ENCODE assay signal across 14 cellular contexts in the genomic region with DNA sequence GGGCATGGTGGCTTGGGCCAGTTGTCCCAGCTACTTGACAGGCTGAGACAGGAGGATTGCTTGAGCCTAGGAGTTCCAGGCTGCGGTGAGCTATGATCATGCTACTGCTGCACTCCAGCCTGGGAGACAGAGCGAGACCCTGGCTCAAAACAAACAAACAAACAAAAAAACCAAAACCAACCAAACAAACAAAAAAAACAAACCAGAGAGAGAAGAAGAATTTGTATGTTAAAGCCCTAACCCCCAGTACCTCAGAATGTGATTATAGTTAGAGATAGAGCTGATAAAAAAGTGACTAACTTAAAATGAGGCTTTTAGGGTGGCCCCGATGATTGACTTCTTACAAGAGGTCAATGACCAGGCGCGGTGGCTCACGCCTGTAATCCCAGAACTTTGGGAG. TPM values are rescaled to one million over a fixed set of nuclear protein-coding genes. Genes with fewer than 3 reads are reported as not detected.
DNase-seq lines count a peak whose midpoint lies in the region; ATAC-seq and TF ChIP-seq lines count a peak whose summit lies in the region.
"Had no signal": no experiment of that assay in that cellular context is flagged by ENCODE, and none has a peak within 500 bp of the region (broad histone marks: within the 10 kb centered on the region; RNA-seq: fewer than 3 reads in every experiment).

No MANE protein-coding gene starts in this region.

- H3K9me3 Mint-ChIP-seq in activated T-cell treated with anti-CD3 and anti-CD28 coated beads, Interleukin-2, amount 50 U/mL, for 72 hours = no peaks in the 10 kb centered on the region
- no peaks in the 10 kb centered on the region for H3K9me3 Mint-ChIP-seq in effector memory CD8-positive, alpha-beta T cell

- no peaks in the 10 kb centered on the region for H3K79me2 ChIP-seq in smooth muscle cell (ENCODE audit: low read depth)
- H3K79me2 ChIP-seq: parathyroid adenoma had no signal

- no peak for DNase-seq in activated T-cell treated with anti-CD3 and anti-CD28 coated beads, Interleukin-2, amount 50 U/mL, for 72 hours
- DNase-seq in activated T-cell treated with anti-CD3 and anti-CD28 coated beads, Interleukin-2, amount 50 U/mL, for 48 hours = no peak
- no peak for DNase-seq in SJCRH30
- no peak for DNase-seq in effector memory CD8-positive, alpha-beta T cell
- no peak for DNase-seq in smooth muscle cell (lab: John Stamatoyannopoulos, UW; ENCODE audit: unreplicated experiment)
- no peak for DNase-seq in NCI-H1930 (lab: John Stamatoyannopoulos, UW)
- DNase-seq in nucleus accumbens (lab: John Stamatoyannopoulos, UW) = no peak
- no peak for DNase-seq in esophagus squamous epithelium (lab: John Stamatoyannopoulos, UW)
- DNase-seq: DMS79; NK-92 treated with Interleukin-12 subunit alpha and Interleukin-12 subunit beta, amount 100 ng/mL, for 24 hours; stimulated activated CD4-positive, alpha-beta T cell treated with anti-CD3 and anti-CD28 coated beads, Interleukin-12 subunit alpha, Interleukin-12 subunit beta, amount 100 ng/mL, for 4 hours had no signal

- H3K9ac ChIP-seq in smooth muscle cell (ENCODE audit: low read depth) = no peak overlapping the region
- H3K9ac ChIP-seq: parathyroid adenoma had no signal

- H3K27ac Mint-ChIP-seq in activated T-cell treated with anti-CD3 and anti-CD28 coated beads, Interleukin-2, amount 50 U/mL, for 72 hours = peak overlapping the region; percentile 3
- H3K27ac Mint-ChIP-seq in effector memory CD8-positive, alpha-beta T cell = peak overlapping the region in 1 of 2 donors; percentile 1

- H3K27me3 ChIP-seq in SJCRH30 (peaks cover 8% of the 10 kb centered on the region), smooth muscle cell (ENCODE audit: low read depth) (peaks cover 74% of the 10 kb centered on the region), esophagus squamous epithelium (peaks cover 8 to 100% (median 19%) of the 10 kb centered on the region in 4 donors)

- H3K4me1 Mint-ChIP-seq in activated T-cell treated with anti-CD3 and anti-CD28 coated beads, Interleukin-2, amount 50 U/mL, for 72 hours (ENCODE audit: low read depth) = peaks cover 25% of the 10 kb centered on the region
- H3K4me1 Mint-ChIP-seq in effector memory CD8-positive, alpha-beta T cell (ENCODE audit: low read depth in 2 of 2) = peaks cover 11 to 18% of the 10 kb centered on the region in 2 donors

- no peak overlapping the region for H2AFZ ChIP-seq in smooth muscle cell (ENCODE audit: low read depth)

- peak overlapping the region; percentile 82 to 86 for H3K4me3 Mint-ChIP-seq in activated T-cell treated with anti-CD3 and anti-CD28 coated beads, Interleukin-2, amount 50 U/mL, for 72 hours
- H3K4me3 Mint-ChIP-seq in effector memory CD8-positive, alpha-beta T cell = peak overlapping the region; percentile 73 to 74

- peaks cover 58% of the 10 kb centered on the region for H3K27me3 Mint-ChIP-seq in activated T-cell treated with anti-CD3 and anti-CD28 coated beads, Interleukin-2, amount 50 U/mL, for 72 hours (ENCODE audit: low read depth)
- peaks cover 14 to 47% of the 10 kb centered on the region in 2 donors for H3K27me3 Mint-ChIP-seq in effector memory CD8-positive, alpha-beta T cell

- H3K4me3 ChIP-seq in SJCRH30 (peak overlapping the region; percentile 65; the same call in 1 of the 2 replicates), smooth muscle cell (peak overlapping the region; percentile 54), esophagus squamous epithelium (no peak overlapping the region)

- H3K9me3 ChIP-seq in SJCRH30 (replicated peaks) (no peaks in the 10 kb centered on the region), smooth muscle cell (replicated peaks; ENCODE audit: low read depth) (no peaks in the 10 kb centered on the region), esophagus squamous epithelium (no peaks in the 10 kb centered on the region)

- H4K20me1 ChIP-seq in smooth muscle cell (ENCODE audit: low read depth) = no peaks in the 10 kb centered on the region

- H3K4me1 ChIP-seq in SJCRH30 = no peaks in the 10 kb centered on the region
- H3K4me1 ChIP-seq in smooth muscle cell (ENCODE audit: low read depth) = peaks cover 11% of the 10 kb centered on the region
- peaks cover 17 to 25% (median 21%) of the 10 kb centered on the region in 3 donors for H3K4me1 ChIP-seq in esophagus squamous epithelium

- H3K27ac ChIP-seq in SJCRH30 (no peak overlapping the region), smooth muscle cell (ENCODE audit: low read depth) (no peak overlapping the region), esophagus squamous epithelium (no peak overlapping the region)
- H3K27ac ChIP-seq: parathyroid adenoma had no signal

- no peaks in the 10 kb centered on the region for H3F3A ChIP-seq in smooth muscle cell (ENCODE audit: low read depth)

- ATAC-seq in activated T-cell treated with anti-CD3 and anti-CD28 coated beads, Interleukin-2, amount 50 U/mL, for 72 hours (replicated peaks in 1 of 2) = no peak
- no peak for ATAC-seq in effector memory CD8-positive, alpha-beta T cell (replicated peaks)

- no peak for TF ChIP-seq CTCF in smooth muscle cell (IDR thresholded peaks at IDR 0.05; ENCODE audit: borderline replicate concordance, insufficient read depth, poor library complexity, severe bottlenecking)
- no peak for TF ChIP-seq CTCF in esophagus squamous epithelium (IDR thresholded peaks at IDR 0.05)

- H3K36me3 Mint-ChIP-seq in activated T-cell treated with anti-CD3 and anti-CD28 coated beads, Interleukin-2, amount 50 U/mL, for 72 hours (ENCODE audit: insufficient read depth in 2 of 2) = no peaks in the 10 kb centered on the region
- no peaks in the 10 kb centered on the region for H3K36me3 Mint-ChIP-seq in effector memory CD8-positive, alpha-beta T cell (ENCODE audit: insufficient read depth)

- peak overlapping the region; percentile 93 for H3K4me2 ChIP-seq in smooth muscle cell

- intact Hi-C loops in esophagus squamous epithelium (cut with DNase I) = no loop called here

- no peak for TF ChIP-seq POLR2A in esophagus squamous epithelium (IDR thresholded peaks at IDR 0.05)

- H3K36me3 ChIP-seq in SJCRH30 (no peaks in the 10 kb centered on the region), smooth muscle cell (ENCODE audit: low read depth) (no peaks in the 10 kb centered on the region), esophagus squamous epithelium (no peaks in the 10 kb centered on the region)

- 84% methylated on average over 6 of the region's 6 CpGs for WGBS in smooth muscle cell (ENCODE audit: low lambda C conversion rate)
- WGBS in esophagus squamous epithelium, 2 donors = 84 to 89% methylated on average over 6 of the region's 6 CpGs

RNA-seq across cellular contexts. Expression of gene MMP25, which starts 1.7 kb away (rescaled TPM):
- 1 to 10 TPM; 2.3 to 5.2 TPM for total RNA-seq in activated T-cell treated with anti-CD3 and anti-CD28 coated beads, Interleukin-2, amount 50 U/mL, for 72 hours
- 0.06 and 0.13 TPM in 2 replicates for total RNA-seq in SJCRH30 (2014; rRNA removed; shearing (Covaris generic))
- total RNA-seq in smooth muscle cell = 0.36 and 0.90 TPM in 2 replicates
- 1.3 and 3.5 TPM in 2 replicates for polyA plus RNA-seq in smooth muscle cell
- 1 to 10 TPM in 1 of 4 donors, under 1 TPM in 3; 0.19 to 1.4 (median 0.61) TPM for total RNA-seq in esophagus squamous epithelium
- total RNA-seq: fibroblast of lung had no signal

RNA-seq across cellular contexts. Expression of gene BICDL2, which starts 8.0 kb away (rescaled TPM):
- total RNA-seq in activated T-cell treated with anti-CD3 and anti-CD28 coated beads, Interleukin-2, amount 50 U/mL, for 72 hours = under 1 TPM in 1 of 2 donors, not detected in 1; 0.30 TPM
- not detected in 2 replicates for total RNA-seq in SJCRH30 (2014; rRNA removed; shearing (Covaris generic))
- total RNA-seq in smooth muscle cell (0.49 and 1.5 TPM in 2 replicates), esophagus squamous epithelium (100 to 1,000 TPM in 2 of 4 donors, 10 to 100 TPM in 2; 54.9 to 204 (median 96.4) TPM)
- polyA plus RNA-seq in smooth muscle cell = 0.86 and 7.9 TPM in 2 replicates
- total RNA-seq: fibroblast of lung, lung microvascular endothelial cell had no signal
- polyA plus RNA-seq: fibroblast of lung had no signal

RNA-seq across cellular contexts. Expression of gene IL32, which starts 20.7 kb away (rescaled TPM):
- 1,000 to 10,000 TPM; 1,427 to 2,251 TPM for total RNA-seq in activated T-cell treated with anti-CD3 and anti-CD28 coated beads, Interleukin-2, amount 50 U/mL, for 72 hours
- 158 and 177 TPM in 2 replicates for total RNA-seq in SJCRH30 (2014; rRNA removed; shearing (Covaris generic))
- total RNA-seq in smooth muscle cell (25.1 and 26.3 TPM in 2 replicates), esophagus squamous epithelium (10 to 100 TPM in 3 of 4 donors, 1 to 10 TPM in 1; 4.6 to 31.7 (median 17.3) TPM)
- polyA plus RNA-seq in smooth muscle cell = 27.7 and 35.0 TPM in 2 replicates

RNA-seq across cellular contexts. Expression of gene THOC6, which starts 20.9 kb away (rescaled TPM):
- total RNA-seq in activated T-cell treated with anti-CD3 and anti-CD28 coated beads, Interleukin-2, amount 50 U/mL, for 72 hours = 10 to 100 TPM; 49.1 to 50.9 TPM
- 25.5 and 29.4 TPM in 2 replicates for total RNA-seq in SJCRH30 (2014; rRNA removed; shearing (Covaris generic))
- total RNA-seq in smooth muscle cell (24.1 and 28.9 TPM in 2 replicates), esophagus squamous epithelium (10 to 100 TPM; 17.4 to 27.9 (median 25.8) TPM)
- polyA plus RNA-seq in smooth muscle cell = 59.4 and 83.9 TPM in 2 replicates

RNA-seq across cellular contexts. Expression of gene HCFC1R1, which starts 21.0 kb away (rescaled TPM):
- total RNA-seq in activated T-cell treated with anti-CD3 and anti-CD28 coated beads, Interleukin-2, amount 50 U/mL, for 72 hours = 10 to 100 TPM; 27.6 to 32.8 TPM
- 16.8 and 18.9 TPM in 2 replicates for total RNA-seq in SJCRH30 (2014; rRNA removed; shearing (Covaris generic))
- total RNA-seq in smooth muscle cell (63.3 and 73.5 TPM in 2 replicates), esophagus squamous epithelium (10 to 100 TPM; 17.9 to 32.4 (median 18.4) TPM)
- 337 and 367 TPM in 2 replicates for polyA plus RNA-seq in smooth muscle cell

Comparison
In these comparisons a context has a peak if more than half of its experiments do, and no peak if none do; other contexts are left out.
1. H3K4me3 ChIP-seq: peak in SJCRH30 (single experiment) and smooth muscle cell (single experiment); none in esophagus squamous epithelium (0 of 4).
2. RNA of gene BICDL2, which starts 8.0 kb away (total RNA-seq): 54.9 to 204 TPM in esophagus squamous epithelium; 0.49 to 1.5 TPM in smooth muscle cell, 0.30 TPM in activated T-cell treated with anti-CD3 and anti-CD28 coated beads, Interleukin-2, amount 50 U/mL, for 72 hours and not detected in SJCRH30; every median in the first group is over 10 times any median in the second.